In genomic region chr1:16631248-16632043, GRCh38 we compare ENCODE assay signal across 12 cellular contexts. TPM values are rescaled to one million over a fixed set of nuclear protein-coding genes. Genes with fewer than 3 reads are reported as not detected.
DNase-seq lines count a peak whose midpoint lies in the region; ATAC-seq, FAIRE-seq and TF ChIP-seq lines count a peak whose summit lies in the region.
"Had no signal": no experiment of that assay in that cellular context is flagged by ENCODE, and none has a peak within 500 bp of the region (broad histone marks: within the 10 kb centered on the region; RNA-seq: fewer than 3 reads in every experiment).

No MANE protein-coding gene starts in this region.

- intact Hi-C loops in GM12878 (cut with micrococcal nuclease; ENCODE audit: unreplicated experiment) = no loop called here
- intact Hi-C loops in HepG2 (cut with micrococcal nuclease; ENCODE audit: unreplicated experiment) = no loop called here

- DNase-seq in activated CD4-positive, alpha-beta T cell treated with anti-CD3 and anti-CD28 coated beads for 48 hours = peak; percentile 7
- DNase-seq in activated CD4-positive, alpha-beta T cell treated with anti-CD3 and anti-CD28 coated beads, Interleukin-2, amount 50 U/mL, for 4 hours = no peak
- DNase-seq in GM12878 (ENCODE audit: low read depth, low spot score) (no peak), HepG2 (ENCODE audit: low spot score) (no peak), GM19240 (ENCODE audit: insufficient read length, low spot score) (no peak), KBM-7 (no peak), COLO829 (ENCODE audit: low spot score) (no peak)
- DNase-seq in stimulated activated naive CD8-positive, alpha-beta T cell treated with anti-CD3 and anti-CD28 coated beads, Interleukin-15, Interleukin-2, amounts not matched to agents 100 U/mL and 50 U/mL, for 24 hours = peak; percentile 2
- DNase-seq: NCI-H1105 treated with DMSO at 0.1 percent for 48 hours had no signal

- no peak overlapping the region for H3K4me3 ChIP-seq in GM12878
- no peak overlapping the region for H3K4me3 ChIP-seq in HepG2 (replicated peaks in 1 of 3; ENCODE audit: insufficient read depth in 1 of 3, low read depth in 2 of 3, low read length in 3 of 3)
- H3K4me3 ChIP-seq: ascending aorta, SJSA1 had no signal

- H3K4me1 ChIP-seq in GM12878 (ENCODE audit: control insufficient read depth, insufficient read depth, low read length) (no peaks in the 10 kb centered on the region), HepG2 (ENCODE audit: insufficient read depth, low read length) (no peaks in the 10 kb centered on the region)
- H3K4me1 ChIP-seq: ascending aorta, SJSA1 had no signal

- SMC1A ChIA-PET in GM12878 (lab: Charles Lee; ENCODE audit: uncharacterized antibody, unreplicated experiment) = no interaction called here

- in situ Hi-C loops in GM12878 (cut with MboI) = no loop called here
- in situ Hi-C loops in HepG2 (cut with HindIII; ENCODE audit: extremely low pct_ligation_motif_present, low pct_unique_long_range_greater_than_20kb) = no loop called here
- in situ Hi-C loops in KBM-7 (cut with MboI; ENCODE audit: low pct_unique_long_range_greater_than_20kb, low sequenced_read_pairs) = no loop called here

- no peak for ATAC-seq in GM12878
- ATAC-seq in HepG2 = peak; percentile 7
- no peak for ATAC-seq in stimulated activated naive CD8-positive, alpha-beta T cell treated with anti-CD3 and anti-CD28 coated beads, Interleukin-15, Interleukin-2, amounts not matched to agents 100 U/mL and 50 U/mL, for 24 hours

- no peaks in the 10 kb centered on the region for H3K27me3 ChIP-seq in GM12878 (replicated peaks in 1 of 2; ENCODE audit: control insufficient read depth in 2 of 2, insufficient read depth in 2 of 2, low read length in 1 of 2)
- no peaks in the 10 kb centered on the region for H3K27me3 ChIP-seq in HepG2 (ENCODE audit: control insufficient read depth in 1 of 2, insufficient read depth in 2 of 2, low read length in 2 of 2)
- H3K27me3 ChIP-seq: ascending aorta, SJSA1 had no signal

- TF ChIP-seq POLR2A in GM12878 (IDR thresholded peaks at IDR 0.05; ENCODE audit: low read depth, low read length) (no peak), HepG2 (IDR thresholded peaks at IDR 0.05; ENCODE audit: insufficient read depth in 1 of 2, low read depth in 2 of 2, low read length in 2 of 2) (no peak)

- TF ChIP-seq RAD21 in GM12878 (IDR thresholded peaks at IDR 0.05; ENCODE audit: insufficient read depth, low read depth, low read length) (no peak), HepG2 (CRISPR knock-in tag; IDR thresholded peaks at IDR 0.05) (no peak)

- BruUV-seq in GM12878 (replicated peaks; lab: Mats Ljungman, UMichigan) (no TSS peak), HepG2 (replicated peaks; lab: Mats Ljungman, UMichigan) (no TSS peak)

- FAIRE-seq in GM12878 (lab: Jason Lieb, UNC) (no peak), HepG2 (lab: Jason Lieb, UNC) (no peak)

- H4K20me1 ChIP-seq in GM12878 (ENCODE audit: control insufficient read depth, insufficient read depth) (no peaks in the 10 kb centered on the region), HepG2 (ENCODE audit: insufficient read depth, low read length) (no peaks in the 10 kb centered on the region)

- POLR2A ChIA-PET in GM12878 (lab: Charles Lee) (no interaction called here), HepG2 (lab: Yijun Ruan, JAX) (interaction anchor here (1.0 kb wide), 1 partner anchor 19 kb away, joined by 5 read pairs; no protein-coding TSS in a partner anchor)

- no peak overlapping the region for H3K27ac ChIP-seq in GM12878 (ENCODE audit: control insufficient read depth, insufficient read depth)
- no peak overlapping the region for H3K27ac ChIP-seq in HepG2 (ENCODE audit: extremely low read length, insufficient read depth, low read length)
- H3K27ac ChIP-seq: ascending aorta, SJSA1 had no signal

- CTCF ChIA-PET in GM12878 (lab: Yijun Ruan, JAX) (interaction anchor here (2.4 kb wide), 1 partner anchor 11 kb away, joined by 10 read pairs; no protein-coding TSS in a partner anchor), HepG2 (lab: Yijun Ruan, JAX; ENCODE audit: low intra/inter-chr PET ratio, low total read pairs) (no interaction called here)

- H2AFZ ChIP-seq in GM12878 (ENCODE audit: control insufficient read depth, low read depth, low read length) = no peak overlapping the region
- no peak overlapping the region for H2AFZ ChIP-seq in HepG2 (ENCODE audit: low read length)

- H3K4me2 ChIP-seq in GM12878 (ENCODE audit: control insufficient read depth, insufficient read depth) = no peak overlapping the region
- H3K4me2 ChIP-seq in HepG2 (ENCODE audit: low read depth, low read length) = no peak overlapping the region

- no peak for TF ChIP-seq CTCF in GM12878 (IDR thresholded peaks at IDR 0.05 in 2 of 3, conservative IDR thresholded peaks at IDR 0.05 in 1 of 3; ENCODE audit: control insufficient read depth in 2 of 3, extremely low read depth in 1 of 3, insufficient read depth in 1 of 3, low read depth in 3 of 3, low read length in 3 of 3)
- TF ChIP-seq CTCF in HepG2 (CRISPR knock-in tag; IDR thresholded peaks at IDR 0.05) = no peak

- RAD21 ChIA-PET in GM12878 (lab: Charles Lee; ENCODE audit: unreplicated experiment) = no interaction called here

- 82% methylated on average over 20 of the region's 20 CpGs for WGBS in GM12878 (ENCODE audit: insufficient coverage, insufficient replicate concordance, low lambda C conversion rate, missing lambda C conversion rate)
- 94% methylated on average over 20 of the region's 20 CpGs for WGBS in HepG2 (ENCODE audit: low lambda C conversion rate)

- H3K36me3 ChIP-seq in GM12878 (ENCODE audit: control insufficient read depth in 2 of 2, insufficient read depth in 2 of 2, low read length in 1 of 2) (peaks cover 15 to 43% of the 10 kb centered on the region in 2 experiments), HepG2 (replicated peaks in 1 of 2; ENCODE audit: control insufficient read depth in 1 of 2, insufficient read depth in 2 of 2, low read length in 2 of 2) (peaks cover 52 to 87% of the 10 kb centered on the region in 2 experiments)

- no peaks in the 10 kb centered on the region for H3K9me3 ChIP-seq in GM12878 (replicated peaks; ENCODE audit: control insufficient read depth, insufficient read depth, low read length)
- H3K9me3 ChIP-seq in HepG2 (ENCODE audit: low read length) = no peaks in the 10 kb centered on the region
- H3K9me3 ChIP-seq: ascending aorta, SJSA1 had no signal

- H3K79me2 ChIP-seq in GM12878 (ENCODE audit: control insufficient read depth, insufficient read depth, low read length) (no peaks in the 10 kb centered on the region), HepG2 (ENCODE audit: insufficient read depth, low read length) (peaks cover 16% of the 10 kb centered on the region)

- no peak overlapping the region for H3K9ac ChIP-seq in GM12878 (ENCODE audit: control insufficient read depth, insufficient read depth, low read length)
- no peak overlapping the region for H3K9ac ChIP-seq in HepG2 (ENCODE audit: insufficient read depth, low read depth, low read length)

- TF ChIP-seq EP300 in GM12878 (IDR thresholded peaks at IDR 0.05; ENCODE audit: borderline replicate concordance in 1 of 2, control insufficient read depth in 1 of 2, low read depth in 2 of 2, low read length in 2 of 2) = no peak
- TF ChIP-seq EP300 in HepG2 (IDR thresholded peaks at IDR 0.05; ENCODE audit: low read depth in 2 of 2, low read length in 2 of 2) = no peak
- no peak for TF ChIP-seq EP300 in HepG2 (CRISPR knock-in tag; IDR thresholded peaks at IDR 0.05; ENCODE audit: borderline replicate concordance)

RNA-seq across cellular contexts. Expression of gene NBPF1, which starts 18.1 kb away (rescaled TPM):
- 9.5 and 10.3 TPM in 2 replicates for total RNA-seq in GM12878 (2013; cell fraction: nucleolus; rRNA removed)
- 0.22 and 0.45 TPM in 2 replicates for total RNA-seq in GM12878 (2014; rRNA removed)
- total RNA-seq in GM12878 (2014; rRNA removed; fragmentation: Illumina TruSeq; extraction: Trizol) = 0.36 and 0.60 TPM in 2 replicates
- total RNA-seq in GM12878 (2021) = 1.2 and 1.4 TPM in 2 replicates
- 1.4 TPM for polyA plus RNA-seq in GM12878 (2011; ENCODE audit: low read depth)
- polyA plus RNA-seq in GM12878 (2011; rRNA removed) = 3.2 and 3.4 TPM in 2 replicates
- polyA plus RNA-seq in GM12878 (2011; cell fraction: cytosol; rRNA removed) = 1.7 and 1.9 TPM in 2 replicates
- polyA plus RNA-seq in GM12878 (2011; cell fraction: nucleus; rRNA removed) = 4.1 and 4.2 TPM in 2 replicates
- polyA plus RNA-seq in GM12878 (2012) = 1.7 and 2.6 TPM in 2 replicates
- polyA plus RNA-seq in GM12878 (2014; fragmentation: Illumina TruSeq; extraction: Trizol) = 1.1 and 1.6 TPM in 2 replicates
- polyA plus RNA-seq in GM12878 (2014; fragmentation: Nextera tagmentation; extraction: Ambion mirVana) = under 1 TPM; 0.20 to 0.34 TPM
- 0.74 and 1.3 TPM in 2 replicates for polyA plus RNA-seq in GM12878 (2014; rRNA removed)
- polyA plus RNA-seq in GM12878 (2016; fragmentation: Nextera tagmentation; extraction: Ambion mirVana) = under 1 TPM; 0.70 to 0.73 TPM
- 1.9 TPM in 2 replicates for polyA minus RNA-seq in GM12878 (2011; rRNA and poly(A)+ RNA removed)
- polyA minus RNA-seq in GM12878 (2011; cell fraction: cytosol; rRNA and poly(A)+ RNA removed) = 0.80 and 0.83 TPM in 2 replicates
- 2.9 and 3.9 TPM in 2 replicates for polyA minus RNA-seq in GM12878 (2011; cell fraction: nucleus; rRNA and poly(A)+ RNA removed)
- total RNA-seq in HepG2 (2016; rRNA removed; fragmentation: Illumina TruSeq; extraction: Trizol) = 35.6 and 36.2 TPM in 2 replicates
- 2.8 and 3.7 TPM in 2 replicates for total RNA-seq in HepG2 (2016; cell fraction: cytosol; rRNA removed; fragmentation: Illumina TruSeq; extraction: Trizol; ENCODE audit: low read depth)
- 33.6 and 35.9 TPM in 2 replicates for total RNA-seq in HepG2 (2016; cell fraction: insoluble cytoplasmic fraction; rRNA removed; fragmentation: Illumina TruSeq; extraction: Trizol)
- total RNA-seq in HepG2 (2016; cell fraction: membrane; rRNA removed; fragmentation: Illumina TruSeq; extraction: Trizol) = 12.7 and 15.7 TPM in 2 replicates
- total RNA-seq in HepG2 (2016; cell fraction: nucleus; rRNA removed; fragmentation: Illumina TruSeq; extraction: Trizol) = 43.1 and 51.6 TPM in 2 replicates
- 30.3 and 38.8 TPM in 2 replicates for polyA plus RNA-seq in HepG2 (2011; rRNA removed)
- polyA plus RNA-seq in HepG2 (2011; cell fraction: cytosol; rRNA removed) = 13.9 and 24.8 TPM in 2 replicates
- polyA plus RNA-seq in HepG2 (2011; cell fraction: nucleus; rRNA removed) = 44.1 and 66.8 TPM in 2 replicates
- polyA plus RNA-seq in HepG2 (2012) = 24.2 and 34.4 TPM in 2 replicates
- polyA plus RNA-seq in HepG2 (2016; cell fraction: cytosol; fragmentation: Illumina TruSeq; extraction: Trizol; ENCODE audit: low read depth) = 3.5 and 3.8 TPM in 2 replicates
- polyA plus RNA-seq in HepG2 (2016; cell fraction: insoluble cytoplasmic fraction; fragmentation: Illumina TruSeq; extraction: Trizol; ENCODE audit: low read depth) = 24.0 and 26.6 TPM in 2 replicates
- 12.4 and 14.6 TPM in 2 replicates for polyA plus RNA-seq in HepG2 (2016; cell fraction: membrane; fragmentation: Illumina TruSeq; extraction: Trizol; ENCODE audit: low read depth)
- polyA plus RNA-seq in HepG2 (2016; cell fraction: nucleus; fragmentation: Illumina TruSeq; extraction: Trizol; ENCODE audit: insufficient read depth, low read depth) = 54.4 and 54.5 TPM in 2 replicates
- polyA minus RNA-seq in HepG2 (2011; rRNA and poly(A)+ RNA removed; ENCODE audit: low replicate concordance) = 29.8 and 35.9 TPM in 2 replicates
- polyA minus RNA-seq in HepG2 (2011; cell fraction: cytosol; rRNA and poly(A)+ RNA removed) = 20.5 and 26.0 TPM in 2 replicates
- polyA minus RNA-seq in HepG2 (2011; cell fraction: nucleus; rRNA and poly(A)+ RNA removed) = 98.8 and 162 TPM in 2 replicates

RNA-seq across cellular contexts. Expression of gene RNU1-3, which starts 35.3 kb away (rescaled TPM):
- under 0.01 TPM in 2 replicates for total RNA-seq in GM12878 (2013; cell fraction: nucleolus; rRNA removed)
- under 0.01 TPM in 2 replicates for total RNA-seq in GM12878 (2014; rRNA removed)
- total RNA-seq in GM12878 (2014; rRNA removed; fragmentation: Illumina TruSeq; extraction: Trizol) = 20,946 and 25,634 TPM in 2 replicates
- 2,403 and 2,678 TPM in 2 replicates for total RNA-seq in GM12878 (2021)
- not detected for polyA plus RNA-seq in GM12878 (2011; ENCODE audit: low read depth)
- polyA plus RNA-seq in GM12878 (2011; rRNA removed) = 82.4 and 113 TPM in 2 replicates
- under 0.01 TPM in 1 of 2 replicates, not detected in the other for polyA plus RNA-seq in GM12878 (2011; cell fraction: cytosol; rRNA removed)
- under 0.01 TPM in 2 replicates for polyA plus RNA-seq in GM12878 (2011; cell fraction: nucleus; rRNA removed)
- polyA plus RNA-seq in GM12878 (2012) = 66.2 TPM in 1 of 2 replicates, not detected in the other
- polyA plus RNA-seq in GM12878 (2014; fragmentation: Illumina TruSeq; extraction: Trizol) = not detected in 2 replicates
- polyA plus RNA-seq in GM12878 (2014; fragmentation: Nextera tagmentation; extraction: Ambion mirVana) = 1 to 10 TPM; 4.5 to 4.9 TPM
- not detected in 2 replicates for polyA plus RNA-seq in GM12878 (2014; rRNA removed)
- polyA plus RNA-seq in GM12878 (2016; fragmentation: Nextera tagmentation; extraction: Ambion mirVana) = 1 to 10 TPM; 2.6 to 3.6 TPM
- under 0.01 and 12,429 TPM in 2 replicates for polyA minus RNA-seq in GM12878 (2011; rRNA and poly(A)+ RNA removed)
- polyA minus RNA-seq in GM12878 (2011; cell fraction: cytosol; rRNA and poly(A)+ RNA removed) = 90,580 and 95,504 TPM in 2 replicates
- 67,711 and 110,374 TPM in 2 replicates for polyA minus RNA-seq in GM12878 (2011; cell fraction: nucleus; rRNA and poly(A)+ RNA removed)
- 859 and 11,018 TPM in 2 replicates for total RNA-seq in HepG2 (2016; rRNA removed; fragmentation: Illumina TruSeq; extraction: Trizol)
- 16,281 and 17,236 TPM in 2 replicates for total RNA-seq in HepG2 (2016; cell fraction: cytosol; rRNA removed; fragmentation: Illumina TruSeq; extraction: Trizol; ENCODE audit: low read depth)
- 1,309 and 10,613 TPM in 2 replicates for total RNA-seq in HepG2 (2016; cell fraction: insoluble cytoplasmic fraction; rRNA removed; fragmentation: Illumina TruSeq; extraction: Trizol)
- 2,848 and 3,475 TPM in 2 replicates for total RNA-seq in HepG2 (2016; cell fraction: membrane; rRNA removed; fragmentation: Illumina TruSeq; extraction: Trizol)
- total RNA-seq in HepG2 (2016; cell fraction: nucleus; rRNA removed; fragmentation: Illumina TruSeq; extraction: Trizol) = 52,466 and 64,417 TPM in 2 replicates
- polyA plus RNA-seq in HepG2 (2011; rRNA removed) = under 0.01 TPM in 2 replicates
- polyA plus RNA-seq in HepG2 (2011; cell fraction: cytosol; rRNA removed) = under 0.01 TPM in 2 replicates
- under 0.01 TPM in 2 replicates for polyA plus RNA-seq in HepG2 (2011; cell fraction: nucleus; rRNA removed)
- 59.2 and 78.2 TPM in 2 replicates for polyA plus RNA-seq in HepG2 (2012)
- 27.3 and 44.4 TPM in 2 replicates for polyA plus RNA-seq in HepG2 (2016; cell fraction: cytosol; fragmentation: Illumina TruSeq; extraction: Trizol; ENCODE audit: low read depth)
- polyA plus RNA-seq in HepG2 (2016; cell fraction: insoluble cytoplasmic fraction; fragmentation: Illumina TruSeq; extraction: Trizol; ENCODE audit: low read depth) = not detected in 2 replicates
- polyA plus RNA-seq in HepG2 (2016; cell fraction: membrane; fragmentation: Illumina TruSeq; extraction: Trizol; ENCODE audit: low read depth) = not detected in 2 replicates
- polyA plus RNA-seq in HepG2 (2016; cell fraction: nucleus; fragmentation: Illumina TruSeq; extraction: Trizol; ENCODE audit: insufficient read depth, low read depth) = 32.8 TPM in 1 of 2 replicates, not detected in the other
- polyA minus RNA-seq in HepG2 (2011; rRNA and poly(A)+ RNA removed; ENCODE audit: low replicate concordance) = 12,820 and 15,604 TPM in 2 replicates
- 90,102 and 105,040 TPM in 2 replicates for polyA minus RNA-seq in HepG2 (2011; cell fraction: cytosol; rRNA and poly(A)+ RNA removed)
- 42,574 and 58,030 TPM in 2 replicates for polyA minus RNA-seq in HepG2 (2011; cell fraction: nucleus; rRNA and poly(A)+ RNA removed)
- polyA plus RNA-seq: thymus had no signal

Comparison
In these comparisons a context has a peak if more than half of its experiments do, and no peak if none do; other contexts are left out.
1. DNase-seq: peak in activated CD4-positive, alpha-beta T cell treated with anti-CD3 and anti-CD28 coated beads for 48 hours (single experiment) and stimulated activated naive CD8-positive, alpha-beta T cell treated with anti-CD3 and anti-CD28 coated beads, Interleukin-15, Interleukin-2, amounts not matched to agents 100 U/mL and 50 U/mL, for 24 hours (single experiment); none in activated CD4-positive, alpha-beta T cell treated with anti-CD3 and anti-CD28 coated beads, Interleukin-2, amount 50 U/mL, for 4 hours (0 of 2), GM12878 (single experiment), HepG2 (single experiment), GM19240 (single experiment), KBM-7 (single experiment) and COLO829 (single experiment).